In the genomic region with DNA sequence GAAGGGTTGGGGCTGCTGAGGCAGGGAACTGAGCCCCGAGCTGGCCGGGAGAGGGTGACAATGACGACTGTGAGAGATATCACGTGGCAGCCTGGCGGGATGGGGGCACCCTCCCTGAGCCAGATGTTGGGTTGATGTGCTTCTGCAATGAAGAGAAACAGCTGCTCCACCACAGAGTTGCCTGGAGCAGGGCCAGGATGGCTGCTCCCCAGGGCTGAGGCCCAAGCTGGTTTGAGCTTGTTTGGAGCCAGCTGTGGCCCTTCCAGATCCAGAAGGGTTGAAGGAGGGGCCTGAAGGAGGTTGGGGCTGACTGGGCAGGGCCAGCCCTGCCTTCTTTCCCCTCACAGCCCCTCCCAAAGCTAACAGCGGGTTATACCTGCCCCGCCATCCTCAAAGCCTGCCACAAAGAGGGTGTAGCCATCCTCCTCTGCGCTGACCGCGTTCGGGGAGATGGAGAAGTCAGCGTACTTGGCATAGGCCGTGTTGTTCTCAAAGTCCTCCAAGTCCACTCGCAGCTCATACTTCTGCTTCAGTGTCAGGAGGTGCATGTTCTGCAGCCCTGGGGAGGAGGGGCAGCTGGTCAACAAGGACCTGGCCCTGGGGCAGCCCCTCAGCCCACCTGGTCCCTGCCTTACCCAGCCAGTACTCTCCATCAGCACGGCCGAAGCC, we compare ENCODE assay signal across 8 cellular contexts. TPM values are rescaled to one million over a fixed set of nuclear protein-coding genes. Genes with fewer than 3 reads are reported as not detected.
A peak's percentile ranks its signal among the peaks of the same experiment; 100 is the strongest.
DNase-seq lines count a peak whose midpoint lies in the region; ATAC-seq and TF ChIP-seq lines count a peak whose summit lies in the region.

No MANE protein-coding gene starts in this region.

- peak overlapping the region; percentile 54 for H3K27ac Mint-ChIP-seq in dendritic cell treated with granulocyte-macrophage colony-stimulating factor and Interleukin-4, amounts not matched to agents 40 ng/mL and 50 ng/mL, for 4 days
- H3K27ac Mint-ChIP-seq in activated CD8-positive, alpha-beta T cell treated with anti-CD3 and anti-CD28 coated beads for 36 hours = no peak overlapping the region

- peaks cover 12% of the 10 kb centered on the region for H3K36me3 ChIP-seq in MG63

- no peaks in the 10 kb centered on the region for H3K27me3 Mint-ChIP-seq in dendritic cell treated with granulocyte-macrophage colony-stimulating factor and Interleukin-4, amounts not matched to agents 40 ng/mL and 50 ng/mL, for 4 days
- H3K27me3 Mint-ChIP-seq in activated CD8-positive, alpha-beta T cell treated with anti-CD3 and anti-CD28 coated beads for 36 hours = no peaks in the 10 kb centered on the region

- DNase-seq in AG04449 (ENCODE audit: low read depth, low spot score) (no peak), MG63 (peak; percentile 81), mucosa of gallbladder (ENCODE audit: low spot score) (peak; percentile 81)
- no peak for DNase-seq in activated CD8-positive, alpha-beta T cell treated with anti-CD3 and anti-CD28 coated beads for 36 hours
- DNase-seq in stimulated activated naive CD4-positive, alpha-beta T cell treated with Interleukin-2 at 50 U/mL for 16 hours (lab: John Stamatoyannopoulos, UW) = no peak

- ATAC-seq in activated CD8-positive, alpha-beta T cell treated with anti-CD3 and anti-CD28 coated beads for 36 hours = no peak
- ATAC-seq in HG03139 (IDR thresholded peaks at IDR 0.05; ENCODE audit: unreplicated experiment) (no peak), HG03108 (IDR thresholded peaks at IDR 0.05; ENCODE audit: unreplicated experiment) (no peak)

- no peaks in the 10 kb centered on the region for H3K27me3 ChIP-seq in MG63

- TF ChIP-seq CTCF in AG04449 (IDR thresholded peaks at IDR 0.05; ENCODE audit: insufficient read depth, low read length, missing control alignments) = no peak
- no peak for TF ChIP-seq CTCF in activated CD8-positive, alpha-beta T cell treated with anti-CD3 and anti-CD28 coated beads for 36 hours (IDR thresholded peaks at IDR 0.05)

- CTCF ChIA-PET in AG04449 (lab: Yijun Ruan, JAX) = interaction anchor here (2.6 to 4.2 kb wide), 2 partner anchors 22 to 63 kb away, joined by 12 to 28 read pairs; partner anchors contain the start of gene B9D1
- CTCF ChIA-PET in activated CD8-positive, alpha-beta T cell treated with anti-CD3 and anti-CD28 coated beads for 36 hours (lab: Charles Lee) = interaction anchor here (0.6 to 1.3 kb wide), 3 partner anchors 22 to 62 kb away, joined by 3 to 4 read pairs (median 3); partner anchors contain the start of gene B9D1

- intact Hi-C loops in dendritic cell treated with granulocyte-macrophage colony-stimulating factor and Interleukin-4, amounts not matched to agents 40 ng/mL and 50 ng/mL, for 4 days (cut with micrococcal nuclease) = no loop called here
- intact Hi-C loops in activated CD8-positive, alpha-beta T cell treated with anti-CD3 and anti-CD28 coated beads for 36 hours (cut with micrococcal nuclease) = no loop called here

- POLR2A ChIA-PET in AG04449 (lab: Yijun Ruan, JAX) = interaction anchor here (1.3 to 1.5 kb wide), 2 partner anchors 34 to 63 kb away, joined by 4 to 5 read pairs; no protein-coding TSS in a partner anchor
- POLR2A ChIA-PET in activated CD8-positive, alpha-beta T cell treated with anti-CD3 and anti-CD28 coated beads for 36 hours (lab: Charles Lee) = interaction anchor here (0.6 to 0.7 kb wide), 2 partner anchors 21 to 119 kb away, joined by 3 read pairs; no protein-coding TSS in a partner anchor

- H3K4me3 ChIP-seq in AG04449 (ENCODE audit: low read depth, low read length) (peak overlapping the region; percentile 40), MG63 (no peak overlapping the region)

- peaks cover 72% of the 10 kb centered on the region for H3K4me1 Mint-ChIP-seq in dendritic cell treated with granulocyte-macrophage colony-stimulating factor and Interleukin-4, amounts not matched to agents 40 ng/mL and 50 ng/mL, for 4 days (ENCODE audit: low read depth)
- peaks cover 16% of the 10 kb centered on the region for H3K4me1 Mint-ChIP-seq in activated CD8-positive, alpha-beta T cell treated with anti-CD3 and anti-CD28 coated beads for 36 hours (ENCODE audit: low read depth)

- H3K9me3 ChIP-seq in MG63 = no peaks in the 10 kb centered on the region

- H3K36me3 Mint-ChIP-seq in dendritic cell treated with granulocyte-macrophage colony-stimulating factor and Interleukin-4, amounts not matched to agents 40 ng/mL and 50 ng/mL, for 4 days (ENCODE audit: low read depth) = peaks cover 59% of the 10 kb centered on the region
- peaks cover 22% of the 10 kb centered on the region for H3K36me3 Mint-ChIP-seq in activated CD8-positive, alpha-beta T cell treated with anti-CD3 and anti-CD28 coated beads for 36 hours (ENCODE audit: low read depth)

- H3K9me3 Mint-ChIP-seq in dendritic cell treated with granulocyte-macrophage colony-stimulating factor and Interleukin-4, amounts not matched to agents 40 ng/mL and 50 ng/mL, for 4 days = no peaks in the 10 kb centered on the region
- no peaks in the 10 kb centered on the region for H3K9me3 Mint-ChIP-seq in activated CD8-positive, alpha-beta T cell treated with anti-CD3 and anti-CD28 coated beads for 36 hours

- H3K4me3 Mint-ChIP-seq in dendritic cell treated with granulocyte-macrophage colony-stimulating factor and Interleukin-4, amounts not matched to agents 40 ng/mL and 50 ng/mL, for 4 days = no peak overlapping the region
- no peak overlapping the region for H3K4me3 Mint-ChIP-seq in activated CD8-positive, alpha-beta T cell treated with anti-CD3 and anti-CD28 coated beads for 36 hours

RNA-seq across cellular contexts. Expression of gene MFAP4, which starts 2.1 kb away (rescaled TPM):
- total RNA-seq in MG63 (2014; rRNA removed; shearing (Covaris generic); ENCODE audit: low replicate concordance) = 3.2 and 4.3 TPM in 2 replicates
- 303 TPM for total RNA-seq in mucosa of gallbladder
- total RNA-seq in activated CD8-positive, alpha-beta T cell treated with anti-CD3 and anti-CD28 coated beads for 36 hours = under 1 TPM; 0.47 to 0.70 TPM

RNA-seq across cellular contexts. Expression of gene MAPK7, which starts 6.6 kb away (rescaled TPM):
- 2.8 and 10.1 TPM in 2 replicates for total RNA-seq in MG63 (2014; rRNA removed; shearing (Covaris generic); ENCODE audit: low replicate concordance)
- total RNA-seq in mucosa of gallbladder = 23.0 TPM
- 10 to 100 TPM; 25.1 to 27.1 TPM for total RNA-seq in activated CD8-positive, alpha-beta T cell treated with anti-CD3 and anti-CD28 coated beads for 36 hours

RNA-seq across cellular contexts. Expression of gene B9D1, which starts 22.3 kb away (rescaled TPM):
- 14.8 and 30.2 TPM in 2 replicates for total RNA-seq in MG63 (2014; rRNA removed; shearing (Covaris generic); ENCODE audit: low replicate concordance)
- 25.3 TPM for total RNA-seq in mucosa of gallbladder
- 1 to 10 TPM; 7.2 to 9.4 TPM for total RNA-seq in activated CD8-positive, alpha-beta T cell treated with anti-CD3 and anti-CD28 coated beads for 36 hours

RNA-seq across cellular contexts. Expression of gene RNF112, which starts 26.2 kb away (rescaled TPM):
- total RNA-seq in MG63 (2014; rRNA removed; shearing (Covaris generic); ENCODE audit: low replicate concordance) = not detected in 2 replicates
- total RNA-seq in mucosa of gallbladder = 7.3 TPM
- total RNA-seq in activated CD8-positive, alpha-beta T cell treated with anti-CD3 and anti-CD28 coated beads for 36 hours = under 1 TPM; 0.34 to 0.63 TPM

Comparison
In these comparisons a context has a peak if more than half of its experiments do, and no peak if none do; other contexts are left out.
1. DNase-seq: peak in MG63 (single experiment) and mucosa of gallbladder (single experiment); none in AG04449 (single experiment), activated CD8-positive, alpha-beta T cell treated with anti-CD3 and anti-CD28 coated beads for 36 hours (single experiment) and stimulated activated naive CD4-positive, alpha-beta T cell treated with Interleukin-2 at 50 U/mL for 16 hours (single experiment).
2. RNA of gene MFAP4, which starts 2.1 kb away (total RNA-seq): 303 TPM in mucosa of gallbladder (single experiment); 3.2 to 4.3 TPM in MG63 and 0.47 to 0.70 TPM in activated CD8-positive, alpha-beta T cell treated with anti-CD3 and anti-CD28 coated beads for 36 hours; every median in the first group is over 10 times any median in the second.